ENCODE assay signal across 1 cellular context in genomic region chr4:57084360-57084759, GRCh38.
TF ChIP-seq lines count a peak whose summit lies in the region.

No MANE protein-coding gene starts in this region.

TF ChIP-seq in endothelial cell of umbilical vein, 7 proteins besides CTCF, POLR2A, EP300 and RAD21 (continued from another document):
- TF ChIP-seq GATA2 (IDR thresholded peaks at IDR 0.05; ENCODE audit: insufficient read depth, insufficient read length, low read depth, low read length) = no peak
- TF ChIP-seq MAX (IDR thresholded peaks at IDR 0.05; ENCODE audit: insufficient read depth, insufficient read length) = no peak
